ENCODE assay signal across 12 cellular contexts in genomic region chr3:4719011-4719649, GRCh38.
DNase-seq lines count a peak whose midpoint lies in the region; ATAC-seq, FAIRE-seq and TF ChIP-seq lines count a peak whose summit lies in the region.
"Had no signal": no experiment of that assay in that cellular context is flagged by ENCODE, and none has a peak within 500 bp of the region (broad histone marks: within the 10 kb centered on the region; RNA-seq: fewer than 3 reads in every experiment).

No MANE protein-coding gene starts in this region.

- no peaks in the 10 kb centered on the region for H3K36me3 Mint-ChIP-seq in endodermal cell (ENCODE audit: low read depth)

- TF ChIP-seq CTCF in endodermal cell (conservative IDR thresholded peaks at IDR 0.05) (no peak), pancreas (IDR thresholded peaks at IDR 0.05) (no peak)

- H3K36me3 ChIP-seq in endodermal cell (ENCODE audit: control insufficient read depth, insufficient read depth, low read length), result no peaks in the 10 kb centered on the region
- no peaks in the 10 kb centered on the region for H3K36me3 ChIP-seq in pancreas

- H3K4me3 ChIP-seq in endodermal cell (ENCODE audit: low read length) (no peak overlapping the region), pancreas (no peak overlapping the region)
- H3K4me3 ChIP-seq: spleen had no signal

- H3K27ac ChIP-seq in endodermal cell (ENCODE audit: low read depth, low read length), result no peak overlapping the region
- H3K27ac ChIP-seq in pancreas, result peak overlapping the region; percentile 44 to 83 (median 63)

- no peaks in the 10 kb centered on the region for H3K27me3 ChIP-seq in endodermal cell (ENCODE audit: control insufficient read depth, insufficient read depth, low read length, poor library complexity, severe bottlenecking)
- no peaks in the 10 kb centered on the region for H3K27me3 ChIP-seq in pancreas
- H3K27me3 ChIP-seq: spleen had no signal

- H3K27me3 Mint-ChIP-seq in endodermal cell (ENCODE audit: insufficient read depth), result no peaks in the 10 kb centered on the region
- H3K27me3 Mint-ChIP-seq: activated naive CD8-positive, alpha-beta T cell treated with anti-CD3 and anti-CD28 coated beads for 36 hours had no signal

- FAIRE-seq in pancreas (lab: Jason Lieb, UNC), result no peak
- FAIRE-seq in RCC 7860 (lab: Jason Lieb, UNC), result no peak

- no peak overlapping the region for H3K9ac ChIP-seq in endodermal cell (ENCODE audit: extremely low read depth, low read length, poor library complexity, severe bottlenecking)

- no peaks in the 10 kb centered on the region for H3K9me3 Mint-ChIP-seq in endodermal cell
- H3K9me3 Mint-ChIP-seq: activated naive CD8-positive, alpha-beta T cell treated with anti-CD3 and anti-CD28 coated beads for 36 hours had no signal

- peaks cover 13% of the 10 kb centered on the region for H3K4me1 Mint-ChIP-seq in endodermal cell

- no peaks in the 10 kb centered on the region for H3K4me1 ChIP-seq in endodermal cell (ENCODE audit: control insufficient read depth, insufficient read depth, low read length)
- H3K4me1 ChIP-seq in pancreas, result peaks cover 44 to 57% (median 46%) of the 10 kb centered on the region in 3 donors

- DNase-seq in AG08395 (ENCODE audit: low spot score), result peak; percentile 9
- DNase-seq in NCI-H2227 (lab: John Stamatoyannopoulos, UW; ENCODE audit: unreplicated experiment), result peak; percentile 18
- DNase-seq in endodermal cell, result peak; percentile 42
- no peak for DNase-seq in pancreas
- no peak for DNase-seq in LoVo (ENCODE audit: low spot score)
- DNase-seq in RCC 7860 (ENCODE audit: low spot score), result no peak
- DNase-seq in stimulated activated naive CD8-positive, alpha-beta T cell treated with anti-CD3 and anti-CD28 coated beads, Interleukin-15, Interleukin-2, amounts not matched to agents 100 U/mL and 50 U/mL, for 24 hours, result no peak
- DNase-seq: activated naive CD8-positive, alpha-beta T cell treated with anti-CD3 and anti-CD28 coated beads for 36 hours; effector CD4-positive, alpha-beta T cell; head of caudate nucleus; spleen had no signal

- no peak overlapping the region for H3K4me3 Mint-ChIP-seq in endodermal cell
- H3K4me3 Mint-ChIP-seq: activated naive CD8-positive, alpha-beta T cell treated with anti-CD3 and anti-CD28 coated beads for 36 hours had no signal

- 81 to 82% methylated on average over 11 of the region's 11 CpGs for WGBS in endodermal cell (ENCODE audit: insufficient coverage in 1 of 2, insufficient read length in 1 of 2), 2 experiments
- WGBS in pancreas, 2 donors, result 35 to 36% methylated on average over 11 of the region's 11 CpGs

- H3K9me3 ChIP-seq in endodermal cell (ENCODE audit: control insufficient read depth, low read length) (no peaks in the 10 kb centered on the region), pancreas (no peaks in the 10 kb centered on the region)
- H3K9me3 ChIP-seq: spleen had no signal

- ATAC-seq in pancreas (peak in 3 of 4 donors; percentile 11 to 41 (median 22)), GM18498 (IDR thresholded peaks at IDR 0.05; ENCODE audit: unreplicated experiment) (no peak)
- ATAC-seq in stimulated activated naive CD8-positive, alpha-beta T cell treated with anti-CD3 and anti-CD28 coated beads, Interleukin-15, Interleukin-2, amounts not matched to agents 100 U/mL and 50 U/mL, for 24 hours, result no peak

- intact Hi-C loops in pancreas (cut with DNase I), result loop anchor here in 1 of 3 donors (10.0 kb wide), 2 partner anchors 266 to 336 kb away; no protein-coding TSS in a partner anchor

- no peak overlapping the region for H3K27ac Mint-ChIP-seq in endodermal cell
- H3K27ac Mint-ChIP-seq: activated naive CD8-positive, alpha-beta T cell treated with anti-CD3 and anti-CD28 coated beads for 36 hours had no signal

Comparison
In these comparisons a context has a peak if more than half of its experiments do, and no peak if none do; other contexts are left out.
1. DNase-seq: peak in AG08395 (single experiment), NCI-H2227 (single experiment) and endodermal cell (single experiment); none in pancreas (0 of 6), LoVo (single experiment), RCC 7860 (single experiment) and stimulated activated naive CD8-positive, alpha-beta T cell treated with anti-CD3 and anti-CD28 coated beads, Interleukin-15, Interleukin-2, amounts not matched to agents 100 U/mL and 50 U/mL, for 24 hours (single experiment).
2. ATAC-seq: peak in pancreas (3 of 4); none in stimulated activated naive CD8-positive, alpha-beta T cell treated with anti-CD3 and anti-CD28 coated beads, Interleukin-15, Interleukin-2, amounts not matched to agents 100 U/mL and 50 U/mL, for 24 hours (single experiment) and GM18498 (single experiment).